1 cellular context compared by ENCODE assay signal in genomic region chr9:121369595-121370265, GRCh38.
A peak's percentile ranks its signal among the peaks of the same experiment; 100 is the strongest.
TF ChIP-seq lines count a peak whose summit lies in the region.

Gene STOM, minus strand, starts transcription at chr9:121370250. Its CDS starts 63 bp downstream, at chr9:121370187.

TF ChIP-seq in H1, 55 proteins besides CTCF, POLR2A, EP300 and RAD21 (continued from another document):
- TF ChIP-seq KDM5A (IDR thresholded peaks at IDR 0.05; ENCODE audit: low read length), result no peak
- TF ChIP-seq RFX5 (IDR thresholded peaks at IDR 0.05; ENCODE audit: borderline replicate concordance, low read depth, low read length), result no peak
- TF ChIP-seq SP1 (IDR thresholded peaks at IDR 0.05; ENCODE audit: low read depth, low read length), result no peak
- no peak for TF ChIP-seq POU5F1 (IDR thresholded peaks at IDR 0.05; ENCODE audit: low read depth, low read length)
- TF ChIP-seq CREB1 (IDR thresholded peaks at IDR 0.05), result 0 out of 2 replicates have a peak, but pooled peaks have one; percentile 25
- TF ChIP-seq SIRT6 (IDR thresholded peaks at IDR 0.05; ENCODE audit: low read length), result no peak
- no peak for TF ChIP-seq BRCA1 (IDR thresholded peaks at IDR 0.05; ENCODE audit: low read depth, low read length)
- peak; percentile 92 for TF ChIP-seq PHF8 (conservative IDR thresholded peaks at IDR 0.05; ENCODE audit: low read depth, low read length)
- no peak for TF ChIP-seq EZH2 (IDR thresholded peaks at IDR 0.05; ENCODE audit: low read depth, low read length, severe bottlenecking)
- 0 out of 4 replicates have a peak, but pooled peaks of 1 of the 2 experiments have one; percentile 30 for TF ChIP-seq SIN3A (conservative IDR thresholded peaks at IDR 0.05 in 1 of 2, IDR thresholded peaks at IDR 0.05 in 1 of 2; ENCODE audit: low read depth in 1 of 2, low read length in 2 of 2)
- TF ChIP-seq EGR1 (IDR thresholded peaks at IDR 0.05; ENCODE audit: borderline replicate concordance, low read depth, low read length), result no peak
- no peak for TF ChIP-seq CEBPB (IDR thresholded peaks at IDR 0.05; ENCODE audit: low read depth, low read length)
- TF ChIP-seq RNF2 (IDR thresholded peaks at IDR 0.05; ENCODE audit: borderline replicate concordance, low read depth, low read length, missing control alignments, poor library complexity, severe bottlenecking), result peak; percentile 43
- no peak for TF ChIP-seq CTBP2 (IDR thresholded peaks at IDR 0.05; ENCODE audit: borderline replicate concordance, insufficient read depth, insufficient read length, low read length)
- no peak for TF ChIP-seq JUND (IDR thresholded peaks at IDR 0.05; ENCODE audit: low read length)
- peak; percentile 89 for TF ChIP-seq TAF1 (IDR thresholded peaks at IDR 0.05; ENCODE audit: low read depth, low read length)
- peak; percentile 85 for TF ChIP-seq MAX (IDR thresholded peaks at IDR 0.05)
- TF ChIP-seq CHD2 (IDR thresholded peaks at IDR 0.05; ENCODE audit: low read length), result no peak
- TF ChIP-seq CBX5 (IDR thresholded peaks at IDR 0.05; ENCODE audit: low read depth, low read length), result no peak
- TF ChIP-seq RXRA (IDR thresholded peaks at IDR 0.05; ENCODE audit: insufficient read depth, low read depth, low read length), result no peak
- peak; percentile 93 for TF ChIP-seq E2F6 (IDR thresholded peaks at IDR 0.05)
